9 cellular contexts compared by ENCODE assay signal in the genomic region with DNA sequence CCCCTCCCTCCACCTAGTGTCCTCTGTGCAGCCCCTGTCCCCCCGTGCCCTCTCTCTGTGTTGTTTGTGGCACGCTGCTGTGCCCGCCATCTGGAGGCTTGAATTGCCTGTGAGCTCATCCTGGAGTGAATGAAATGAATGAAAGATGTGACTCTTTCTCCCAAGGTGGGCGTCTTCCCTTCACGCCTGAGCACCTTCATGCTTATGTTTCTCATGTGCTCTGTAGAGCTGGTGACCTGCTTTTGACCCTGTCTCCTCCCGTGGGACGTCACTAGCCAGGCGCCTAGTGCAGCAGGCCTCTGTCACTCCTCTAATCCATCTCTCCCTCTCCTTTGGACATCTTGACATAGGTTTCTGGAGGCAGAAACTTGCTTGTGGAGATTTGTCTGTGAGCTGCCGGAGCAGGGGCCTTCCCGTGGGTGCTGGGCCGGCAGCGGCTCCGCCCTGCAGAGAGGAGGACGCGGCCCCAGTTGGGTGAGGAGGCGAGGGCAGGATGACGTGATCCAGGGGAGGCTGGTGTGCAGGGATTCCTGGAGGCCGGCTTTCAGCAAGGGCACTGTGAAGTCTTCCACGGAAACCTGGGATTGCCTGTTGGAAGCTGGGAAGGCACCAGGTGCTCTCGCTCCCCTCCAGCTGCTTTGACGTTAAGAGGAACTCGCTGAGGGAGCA. TPM values are rescaled to one million over a fixed set of nuclear protein-coding genes. Genes with fewer than 3 reads are reported as not detected.
DNase-seq lines count a peak whose midpoint lies in the region; ATAC-seq, FAIRE-seq and TF ChIP-seq lines count a peak whose summit lies in the region.
"Had no signal": no experiment of that assay in that cellular context is flagged by ENCODE, and none has a peak within 500 bp of the region (broad histone marks: within the 10 kb centered on the region; RNA-seq: fewer than 3 reads in every experiment).

No MANE protein-coding gene starts in this region.

- H3K4me1 Mint-ChIP-seq in dendritic cell treated with granulocyte-macrophage colony-stimulating factor and Interleukin-4, amounts not matched to agents 40 ng/mL and 50 ng/mL, for 4 days (ENCODE audit: low read depth), result peaks cover 63% of the 10 kb centered on the region

- no peak overlapping the region for H3K4me3 Mint-ChIP-seq in dendritic cell treated with granulocyte-macrophage colony-stimulating factor and Interleukin-4, amounts not matched to agents 40 ng/mL and 50 ng/mL, for 4 days

- FAIRE-seq in D721Med (lab: Jason Lieb, UNC), result no peak

- ATAC-seq in left ventricle myocardium superior (no peak), HG03565 (IDR thresholded peaks at IDR 0.05; ENCODE audit: unreplicated experiment) (peak; percentile 65)

- H3K4me3 ChIP-seq in left ventricle myocardium inferior (no peak overlapping the region), A673 (ENCODE audit: low read depth, low read length, poor library complexity, severe bottlenecking) (no peak overlapping the region)

- peak overlapping the region; percentile 65 for H3K27ac Mint-ChIP-seq in dendritic cell treated with granulocyte-macrophage colony-stimulating factor and Interleukin-4, amounts not matched to agents 40 ng/mL and 50 ng/mL, for 4 days

- no peak for TF ChIP-seq CTCF in left ventricle myocardium inferior (IDR thresholded peaks at IDR 0.05; ENCODE audit: borderline replicate concordance)
- TF ChIP-seq CTCF in A673 (conservative IDR thresholded peaks at IDR 0.05; ENCODE audit: low read depth, low read length), result no peak
- TF ChIP-seq CTCF in D721Med (IDR thresholded peaks at IDR 0.05; ENCODE audit: insufficient read depth, missing control alignments), result no peak

- intact Hi-C loops in left ventricle myocardium inferior (cut with micrococcal nuclease) (no loop called here), left ventricle myocardium superior (cut with micrococcal nuclease) (no loop called here), A673 (cut with micrococcal nuclease; ENCODE audit: unreplicated experiment) (no loop called here)
- intact Hi-C loops in dendritic cell treated with granulocyte-macrophage colony-stimulating factor and Interleukin-4, amounts not matched to agents 40 ng/mL and 50 ng/mL, for 4 days (cut with micrococcal nuclease), result no loop called here

- H3K36me3 Mint-ChIP-seq in dendritic cell treated with granulocyte-macrophage colony-stimulating factor and Interleukin-4, amounts not matched to agents 40 ng/mL and 50 ng/mL, for 4 days (ENCODE audit: low read depth), result peaks cover 98% of the 10 kb centered on the region

- no TSS peak for BruUV-seq in A673 (replicated peaks; lab: Mats Ljungman, UMichigan)

- POLR2A ChIA-PET in A673 (lab: Charles Lee; ENCODE audit: low non-redundant PET), result no interaction called here

- H3K27ac ChIP-seq in left ventricle myocardium inferior (replicated peaks) (peak overlapping the region; percentile 38), A673 (ENCODE audit: low read depth, low read length, poor library complexity, severe bottlenecking) (no peak overlapping the region)

- H3K9me3 ChIP-seq in left ventricle myocardium inferior (replicated peaks) (no peaks in the 10 kb centered on the region), A673 (ENCODE audit: low read depth, low read length, poor library complexity, severe bottlenecking) (no peaks in the 10 kb centered on the region)

- H3K27me3 ChIP-seq in left ventricle myocardium inferior (ENCODE audit: low read depth) (no peaks in the 10 kb centered on the region), A673 (replicated peaks; ENCODE audit: insufficient read depth, low read depth, low read length, poor library complexity) (no peaks in the 10 kb centered on the region)

- H3K27me3 Mint-ChIP-seq in dendritic cell treated with granulocyte-macrophage colony-stimulating factor and Interleukin-4, amounts not matched to agents 40 ng/mL and 50 ng/mL, for 4 days, result no peaks in the 10 kb centered on the region

- H3K4me1 ChIP-seq in left ventricle myocardium inferior, result peaks cover 11% of the 10 kb centered on the region
- H3K4me1 ChIP-seq in A673 (ENCODE audit: insufficient read depth, low read length, poor library complexity, severe bottlenecking), result no peaks in the 10 kb centered on the region

- peaks cover 9% of the 10 kb centered on the region for H3K9me3 Mint-ChIP-seq in dendritic cell treated with granulocyte-macrophage colony-stimulating factor and Interleukin-4, amounts not matched to agents 40 ng/mL and 50 ng/mL, for 4 days

- CTCF ChIA-PET in A673 (lab: Charles Lee), result no interaction called here

- H3K36me3 ChIP-seq in left ventricle myocardium inferior, result peaks cover 68% of the 10 kb centered on the region
- peaks cover 2% of the 10 kb centered on the region for H3K36me3 ChIP-seq in A673 (ENCODE audit: insufficient read depth, low read length, poor library complexity, severe bottlenecking)

- DNase-seq in left ventricle myocardium inferior (no peak), left ventricle myocardium superior (no peak), A673 (ENCODE audit: low spot score) (no peak), D721Med (ENCODE audit: insufficient read length, low spot score) (no peak), UCSD-AML1 (lab: John Stamatoyannopoulos, UW; ENCODE audit: unreplicated experiment) (no peak)
- DNase-seq in activated CD8-positive, alpha-beta memory T cell treated with anti-CD3 and anti-CD28 coated beads, Interleukin-2, amount 50 U/mL, for 4 hours, result no peak

RNA-seq across cellular contexts. Expression of gene MUC6, which starts 40.6 kb away (rescaled TPM):
- total RNA-seq in left ventricle myocardium inferior (not detected), left ventricle myocardium superior (not detected), A673 (2021) (not detected in 2 replicates)
- total RNA-seq: HT1080 had no signal
